8 cellular contexts compared by ENCODE assay signal in genomic region chr22:46798366-46799057, GRCh38.
DNase-seq lines count a peak whose midpoint lies in the region; ATAC-seq and TF ChIP-seq lines count a peak whose summit lies in the region.

No MANE protein-coding gene starts in this region.

- H3K27ac Mint-ChIP-seq in central memory CD8-positive, alpha-beta T cell (ENCODE audit: low read depth), result peak overlapping the region; percentile 58

- peak; percentile 63 for ATAC-seq in GM18867 (IDR thresholded peaks at IDR 0.05; ENCODE audit: unreplicated experiment)
- peak; percentile 74 for ATAC-seq in central memory CD8-positive, alpha-beta T cell (replicated peaks; ENCODE audit: extremely low read depth, poor library complexity, severe bottlenecking)

- DNase-seq in NCI-H2171 treated with DMSO at 0.1 percent for 48 hours (lab: John Stamatoyannopoulos, UW) (peak; percentile 98), kidney tubule cell (ENCODE audit: low spot score) (peak; percentile 71), NCI-H1436 (lab: John Stamatoyannopoulos, UW) (no peak)
- peak; percentile 56 for DNase-seq in activated CD4-positive, alpha-beta T cell treated with anti-CD3 and anti-CD28 coated beads for 1 hour
- peak; percentile 52 to 66 for DNase-seq in central memory CD8-positive, alpha-beta T cell (ENCODE audit: low spot score in 2 of 2)
- peak; percentile 82 to 85 for DNase-seq in stimulated activated CD4-positive, alpha-beta T cell treated with anti-CD3 and anti-CD28 coated beads, Interleukin-2, amount 100 ng/mL, for 24 hours

- peak; percentile 93 for TF ChIP-seq CTCF in 22Rv1 (IDR thresholded peaks at IDR 0.05)

- peaks cover 41% of the 10 kb centered on the region for H3K4me1 Mint-ChIP-seq in central memory CD8-positive, alpha-beta T cell

- H3K27me3 Mint-ChIP-seq in central memory CD8-positive, alpha-beta T cell, result no peaks in the 10 kb centered on the region

- no peak overlapping the region for H3K27ac ChIP-seq in 22Rv1

- no peaks in the 10 kb centered on the region for H3K9me3 Mint-ChIP-seq in central memory CD8-positive, alpha-beta T cell

- peaks cover 22% of the 10 kb centered on the region for H3K36me3 Mint-ChIP-seq in central memory CD8-positive, alpha-beta T cell (ENCODE audit: insufficient read depth)

- H3K4me3 Mint-ChIP-seq in central memory CD8-positive, alpha-beta T cell, result no peak overlapping the region
